In the genomic region with DNA sequence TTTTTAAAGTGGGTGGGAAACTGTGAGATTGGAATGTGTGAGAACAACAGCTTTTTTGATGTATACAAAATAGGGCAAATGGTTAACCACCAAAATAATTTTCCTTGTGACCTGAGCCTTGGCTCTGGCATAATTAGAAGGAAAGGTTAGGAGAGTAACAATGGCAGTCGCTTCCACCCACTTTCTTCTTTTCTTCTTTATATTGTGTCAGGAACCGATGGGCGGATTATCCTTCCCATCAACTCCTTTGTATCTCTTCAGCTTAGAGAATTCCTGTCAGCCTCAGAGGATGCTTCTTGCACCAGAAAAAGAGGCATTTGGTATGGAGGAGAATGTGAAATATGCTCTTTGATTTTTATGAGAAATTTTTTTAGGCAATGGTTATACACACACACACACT, we compare ENCODE assay signal across 29 cellular contexts.
"Had no signal": no experiment of that assay in that cellular context is flagged by ENCODE, and none has a peak within 500 bp of the region (broad histone marks: within the 10 kb centered on the region; RNA-seq: fewer than 3 reads in every experiment).

No MANE protein-coding gene starts in this region.

- H3K4me1 Mint-ChIP-seq: immature natural killer cell had no signal

- ATAC-seq: activated CD8-positive, alpha-beta memory T cell treated with anti-CD3 and anti-CD28 coated beads, Interleukin-2, amount 10 ng/mL, durations not matched to agents 7 days and 5 days; activated CD8-positive, alpha-beta T cell treated with anti-CD3 and anti-CD28 coated beads, Interleukin-2, amount 10 ng/mL, durations not matched to agents 7 days and 5 days; gastrocnemius medialis; left colon; naive thymus-derived CD4-positive, alpha-beta T cell; right lobe of liver; stimulated activated naive CD8-positive, alpha-beta T cell treated with anti-CD3 and anti-CD28 coated beads, Interleukin-15, Interleukin-2, amounts not matched to agents 100 U/mL and 50 U/mL, for 24 hours had no signal

- H3K27ac Mint-ChIP-seq: activated CD8-positive, alpha-beta memory T cell treated with anti-CD3 and anti-CD28 coated beads, Interleukin-2, amount 10 ng/mL, durations not matched to agents 7 days and 5 days; activated CD8-positive, alpha-beta T cell treated with anti-CD3 and anti-CD28 coated beads, Interleukin-2, amount 10 ng/mL, durations not matched to agents 7 days and 5 days; activated naive CD8-positive, alpha-beta T cell; mesothelial cell of epicardium had no signal

- H3K4me2 ChIP-seq: hepatocyte had no signal

- H3K27me3 ChIP-seq: cardiac muscle cell, colonic mucosa, gastrocnemius medialis, hepatocyte, neutrophil, right lobe of liver had no signal

- H3K4me1 ChIP-seq: colonic mucosa, gastrocnemius medialis had no signal

- H3K36me3 ChIP-seq: colonic mucosa, right lobe of liver, thoracic aorta had no signal

- H3K27ac ChIP-seq: cardiac muscle cell, colonic mucosa, gastrocnemius medialis, hepatocyte, neutrophil, skin epidermis, thoracic aorta had no signal

- DNase-seq: activated CD4-positive, alpha-beta T cell treated with anti-CD3 and anti-CD28 coated beads for 1 hour; activated CD8-positive, alpha-beta memory T cell treated with anti-CD3 and anti-CD28 coated beads, Interleukin-2, amount 10 ng/mL, durations not matched to agents 7 days and 5 days; activated CD8-positive, alpha-beta T cell treated with anti-CD3 and anti-CD28 coated beads, Interleukin-2, amount 10 ng/mL, durations not matched to agents 7 days and 5 days; activated effector memory CD4-positive, alpha-beta T cell treated with Interleukin-2 at 50 U/mL for 16 hours; activated naive CD4-positive, alpha-beta T cell treated with Interleukin-2 at 50 U/mL for 16 hours; activated T-cell treated with anti-CD3 and anti-CD28 coated beads for 4 hours; anterior cingulate cortex; cerebellar nuclear complex; colonic mucosa; effector memory CD4-positive, alpha-beta T cell; erythroblast; gastrocnemius medialis; immature natural killer cell; kidney; left colon; mammary epithelial cell; naive thymus-derived CD4-positive, alpha-beta T cell; right lobe of liver; stimulated activated CD4-positive, alpha-beta T cell treated with anti-CD3 and anti-CD28 coated beads, Interleukin-12 subunit alpha, Interleukin-12 subunit beta, amount 100 ng/mL, for 4 hours; stimulated activated CD4-positive, alpha-beta T cell treated with anti-CD3 and anti-CD28 coated beads, Interleukin-4, amount 100 ng/mL, for 1 hour; stimulated activated naive CD8-positive, alpha-beta T cell treated with anti-CD3 and anti-CD28 coated beads, Interleukin-15, Interleukin-2, amounts not matched to agents 100 U/mL and 50 U/mL, for 24 hours; T-helper 9 cell had no signal

- H3K4me3 Mint-ChIP-seq: activated CD8-positive, alpha-beta memory T cell treated with anti-CD3 and anti-CD28 coated beads, Interleukin-2, amount 10 ng/mL, durations not matched to agents 7 days and 5 days; activated CD8-positive, alpha-beta T cell treated with anti-CD3 and anti-CD28 coated beads, Interleukin-2, amount 10 ng/mL, durations not matched to agents 7 days and 5 days; activated naive CD8-positive, alpha-beta T cell; immature natural killer cell; mesothelial cell of epicardium; naive thymus-derived CD4-positive, alpha-beta T cell had no signal

- H3K4me3 ChIP-seq: cardiac muscle cell, colonic mucosa, gastrocnemius medialis, hepatocyte, right lobe of liver, skin epidermis, thoracic aorta had no signal

- H3K9me3 ChIP-seq: colonic mucosa, gastrocnemius medialis, neutrophil, right lobe of liver, thoracic aorta had no signal

- H3K79me2 ChIP-seq: hepatocyte had no signal

- H3K27me3 Mint-ChIP-seq: activated CD8-positive, alpha-beta memory T cell treated with anti-CD3 and anti-CD28 coated beads, Interleukin-2, amount 10 ng/mL, durations not matched to agents 7 days and 5 days; activated naive CD8-positive, alpha-beta T cell; naive thymus-derived CD4-positive, alpha-beta T cell had no signal

- H2AFZ ChIP-seq: hepatocyte had no signal

- H3K36me3 Mint-ChIP-seq: activated CD8-positive, alpha-beta memory T cell treated with anti-CD3 and anti-CD28 coated beads, Interleukin-2, amount 10 ng/mL, durations not matched to agents 7 days and 5 days had no signal

- H3K9me3 Mint-ChIP-seq: immature natural killer cell; mesothelial cell of epicardium; naive thymus-derived CD4-positive, alpha-beta T cell had no signal
